ENCODE assay signal across 14 cellular contexts in genomic region chr1:31522556-31522845, GRCh38. TPM values are rescaled to one million over a fixed set of nuclear protein-coding genes. Genes with fewer than 3 reads are reported as not detected.
A peak's percentile ranks its signal among the peaks of the same experiment; 100 is the strongest.
DNase-seq lines count a peak whose midpoint lies in the region; ATAC-seq and TF ChIP-seq lines count a peak whose summit lies in the region.
"Had no signal": no experiment of that assay in that cellular context is flagged by ENCODE, and none has a peak within 500 bp of the region (broad histone marks: within the 10 kb centered on the region; RNA-seq: fewer than 3 reads in every experiment).

No MANE protein-coding gene starts in this region.

- H3K27me3 ChIP-seq in HL-60 (ENCODE audit: insufficient read depth, poor library complexity, severe bottlenecking) (no peaks in the 10 kb centered on the region), RWPE2 (ENCODE audit: insufficient read depth, poor library complexity, severe bottlenecking) (no peaks in the 10 kb centered on the region)
- H3K27me3 ChIP-seq: BLaER1 treated with 17β-estradiol and CSF1 and Interleukin-3, amounts not matched to agents 10 nM and 100 nM had no signal

- H3K27me3 Mint-ChIP-seq in glutamatergic neuron (ENCODE audit: unreplicated experiment) = no peaks in the 10 kb centered on the region

- H3K4me1 Mint-ChIP-seq in glutamatergic neuron (ENCODE audit: low read depth, unreplicated experiment) = no peaks in the 10 kb centered on the region
- H3K4me1 Mint-ChIP-seq: B cell; CD8-positive, alpha-beta memory T cell; GM23338 had no signal

- no peaks in the 10 kb centered on the region for H3K9me3 ChIP-seq in RWPE2 (ENCODE audit: severe bottlenecking)

- DNase-seq in HL-60 (ENCODE audit: low read depth in 1 of 2, low spot score in 1 of 2) (no peak), RWPE2 (ENCODE audit: low spot score) (no peak), glutamatergic neuron (no peak), NCI-H1092 treated with DMSO at 0.1 percent for 48 hours (lab: John Stamatoyannopoulos, UW) (no peak)
- DNase-seq: CD4-positive, CD25-positive, alpha-beta regulatory T cell; CD8-positive, alpha-beta memory T cell; COR-L47; DMS 273 treated with DMSO at 0.1 percent for 48 hours; HCEC 1CT had no signal

- H3K36me3 ChIP-seq in RWPE2 (ENCODE audit: low read depth) = no peaks in the 10 kb centered on the region

- ATAC-seq in RWPE2 (ENCODE audit: low read depth) (no peak), HG03039 (IDR thresholded peaks at IDR 0.05; ENCODE audit: unreplicated experiment) (no peak), GM19023 (IDR thresholded peaks at IDR 0.05; ENCODE audit: unreplicated experiment) (no peak)
- ATAC-seq: GM23338 had no signal

- peak overlapping the region; percentile 24 for H3K27ac Mint-ChIP-seq in glutamatergic neuron (ENCODE audit: unreplicated experiment)
- H3K27ac Mint-ChIP-seq: B cell; CD4-positive, CD25-positive, alpha-beta regulatory T cell; GM23338 had no signal

- TF ChIP-seq CTCF in HL-60 (IDR thresholded peaks at IDR 0.05; ENCODE audit: insufficient read depth, low read length) (no peak), RWPE2 (IDR thresholded peaks at IDR 0.05; ENCODE audit: poor library complexity, severe bottlenecking) (no peak), glutamatergic neuron (IDR thresholded peaks at IDR 0.05; ENCODE audit: partially characterized antibody, unreplicated experiment) (no peak)

- peaks cover 16% of the 10 kb centered on the region for H3K36me3 Mint-ChIP-seq in glutamatergic neuron (ENCODE audit: unreplicated experiment)
- H3K36me3 Mint-ChIP-seq: CD4-positive, CD25-positive, alpha-beta regulatory T cell; CD8-positive, alpha-beta memory T cell had no signal

- H3K4me3 ChIP-seq in HL-60 (replicated peaks; ENCODE audit: insufficient read depth, low read length) (no peak overlapping the region), RWPE2 (ENCODE audit: severe bottlenecking) (no peak overlapping the region)
- H3K4me3 ChIP-seq: BLaER1 treated with 17β-estradiol and CSF1 and Interleukin-3, amounts not matched to agents 10 nM and 100 nM; GM23338 had no signal

- peak overlapping the region; percentile 85 for H3K27ac ChIP-seq in HL-60 (replicated peaks)
- H3K27ac ChIP-seq in RWPE2 (ENCODE audit: poor library complexity, severe bottlenecking) = peak overlapping the region; percentile 7

- H3K4me3 Mint-ChIP-seq in glutamatergic neuron (ENCODE audit: unreplicated experiment) = no peak overlapping the region
- H3K4me3 Mint-ChIP-seq: B cell; CD4-positive, CD25-positive, alpha-beta regulatory T cell; CD8-positive, alpha-beta memory T cell; GM23338 had no signal

- peaks cover 21% of the 10 kb centered on the region for H3K4me1 ChIP-seq in RWPE2 (ENCODE audit: insufficient read depth, poor library complexity, severe bottlenecking)

- H3K9me3 Mint-ChIP-seq in glutamatergic neuron (ENCODE audit: unreplicated experiment) = peaks cover 2% of the 10 kb centered on the region
- H3K9me3 Mint-ChIP-seq: CD4-positive, CD25-positive, alpha-beta regulatory T cell; GM23338 had no signal

RNA-seq across cellular contexts. Expression of gene TINAGL1, which starts 53.8 kb away (rescaled TPM):
- not detected for total RNA-seq in glutamatergic neuron (ENCODE audit: unreplicated experiment)
- total RNA-seq: B cell; CD4-positive, CD25-positive, alpha-beta regulatory T cell; CD8-positive, alpha-beta memory T cell had no signal
